ENCODE assay signal across 7 cellular contexts in genomic region chr17:13030459-13031305, GRCh38. TPM values are rescaled to one million over a fixed set of nuclear protein-coding genes. Genes with fewer than 3 reads are reported as not detected.
DNase-seq lines count a peak whose midpoint lies in the region; ATAC-seq and TF ChIP-seq lines count a peak whose summit lies in the region.

No MANE protein-coding gene starts in this region.

- no peak overlapping the region for H3K9ac ChIP-seq in smooth muscle cell (ENCODE audit: low read depth)

- TF ChIP-seq POLR2A in adrenal gland (IDR thresholded peaks at IDR 0.05), result no peak

- WGBS in adrenal gland, 4 donors, result 56 to 63% (median 59%) methylated on average over 11 of the region's 11 CpGs
- WGBS in smooth muscle cell (ENCODE audit: low lambda C conversion rate), result 43% methylated on average over 11 of the region's 11 CpGs

- H3K27ac ChIP-seq in adrenal gland (no peak overlapping the region), right atrium auricular region (no peak overlapping the region), smooth muscle cell (ENCODE audit: low read depth) (no peak overlapping the region)

- no peak overlapping the region for H3K4me3 ChIP-seq in adrenal gland
- H3K4me3 ChIP-seq in right atrium auricular region, result no peak overlapping the region
- no peak overlapping the region for H3K4me3 ChIP-seq in smooth muscle cell

- H4K20me1 ChIP-seq in smooth muscle cell (ENCODE audit: low read depth), result no peaks in the 10 kb centered on the region

- TF ChIP-seq CTCF in adrenal gland (IDR thresholded peaks at IDR 0.05) (peak; percentile 33 to 76 (median 58)), right atrium auricular region (IDR thresholded peaks at IDR 0.05) (peak; percentile 54 to 78), smooth muscle cell (IDR thresholded peaks at IDR 0.05; ENCODE audit: borderline replicate concordance, insufficient read depth, poor library complexity, severe bottlenecking) (peak; percentile 76)

- H3K9me3 ChIP-seq in adrenal gland (replicated peaks in 1 of 3), result no peaks in the 10 kb centered on the region
- peaks cover 0 to 7% of the 10 kb centered on the region in 2 donors for H3K9me3 ChIP-seq in right atrium auricular region
- H3K9me3 ChIP-seq in smooth muscle cell (replicated peaks; ENCODE audit: low read depth), result no peaks in the 10 kb centered on the region

- intact Hi-C loops in adrenal gland (cut with DNase I), result no loop called here

- H3K36me3 ChIP-seq in adrenal gland (replicated peaks in 1 of 2) (no peaks in the 10 kb centered on the region), right atrium auricular region (no peaks in the 10 kb centered on the region), smooth muscle cell (ENCODE audit: low read depth) (no peaks in the 10 kb centered on the region)

- H3K79me2 ChIP-seq in smooth muscle cell (ENCODE audit: low read depth), result no peaks in the 10 kb centered on the region

- peak; percentile 55 for DNase-seq in EL
- DNase-seq in RPMI7951 (ENCODE audit: low read depth), result peak; percentile 43
- DNase-seq in adrenal gland, result peak in 4 of 7 donors; percentile 38 to 60 (median 53)
- no peak for DNase-seq in right atrium auricular region (ENCODE audit: low spot score)
- no peak for DNase-seq in smooth muscle cell (lab: John Stamatoyannopoulos, UW; ENCODE audit: unreplicated experiment)

- no peak overlapping the region for H3K4me2 ChIP-seq in smooth muscle cell

- no peaks in the 10 kb centered on the region for H3F3A ChIP-seq in smooth muscle cell (ENCODE audit: low read depth)

- ATAC-seq in HG02678 (IDR thresholded peaks at IDR 0.05; ENCODE audit: unreplicated experiment) (peak; percentile 58), HG03457 (IDR thresholded peaks at IDR 0.05; ENCODE audit: unreplicated experiment) (no peak)

- no peaks in the 10 kb centered on the region for H3K4me1 ChIP-seq in adrenal gland (replicated peaks in 1 of 2)
- no peaks in the 10 kb centered on the region for H3K4me1 ChIP-seq in right atrium auricular region
- no peaks in the 10 kb centered on the region for H3K4me1 ChIP-seq in smooth muscle cell (ENCODE audit: low read depth)

- no peak overlapping the region for H2AFZ ChIP-seq in smooth muscle cell (ENCODE audit: low read depth)

- H3K27me3 ChIP-seq in adrenal gland, result peaks cover 4% of the 10 kb centered on the region
- no peaks in the 10 kb centered on the region for H3K27me3 ChIP-seq in right atrium auricular region
- H3K27me3 ChIP-seq in smooth muscle cell (ENCODE audit: low read depth), result no peaks in the 10 kb centered on the region

RNA-seq across cellular contexts. Expression of gene ELAC2, which starts 12.9 kb away (rescaled TPM):
- total RNA-seq in RPMI7951 (2014; rRNA removed; shearing (Covaris generic)), result 45.6 and 50.3 TPM in 2 replicates
- total RNA-seq in adrenal gland (100 to 1,000 TPM in 2 of 8 donors, 10 to 100 TPM in 6; 69.3 to 102 (median 74.0) TPM), right atrium auricular region (10 to 100 TPM; 40.1 to 55.2 TPM), smooth muscle cell (29.4 and 38.2 TPM in 2 replicates)
- polyA plus RNA-seq in adrenal gland (100 to 1,000 TPM in 1 of 3 donors, 10 to 100 TPM in 2; 55.5 to 136 (median 72.7) TPM), smooth muscle cell (31.1 and 43.6 TPM in 2 replicates)

Comparison
In these comparisons a context has a peak if more than half of its experiments do, and no peak if none do; other contexts are left out.
1. DNase-seq: peak in EL (single experiment), RPMI7951 (single experiment) and adrenal gland (4 of 7); none in right atrium auricular region (single experiment) and smooth muscle cell (single experiment).
2. Peak in every context shown above with its lines, with median percentiles within 50 percentile points of each other: CTCF ChIP-seq.